ENCODE assay signal across 8 cellular contexts in the genomic region with DNA sequence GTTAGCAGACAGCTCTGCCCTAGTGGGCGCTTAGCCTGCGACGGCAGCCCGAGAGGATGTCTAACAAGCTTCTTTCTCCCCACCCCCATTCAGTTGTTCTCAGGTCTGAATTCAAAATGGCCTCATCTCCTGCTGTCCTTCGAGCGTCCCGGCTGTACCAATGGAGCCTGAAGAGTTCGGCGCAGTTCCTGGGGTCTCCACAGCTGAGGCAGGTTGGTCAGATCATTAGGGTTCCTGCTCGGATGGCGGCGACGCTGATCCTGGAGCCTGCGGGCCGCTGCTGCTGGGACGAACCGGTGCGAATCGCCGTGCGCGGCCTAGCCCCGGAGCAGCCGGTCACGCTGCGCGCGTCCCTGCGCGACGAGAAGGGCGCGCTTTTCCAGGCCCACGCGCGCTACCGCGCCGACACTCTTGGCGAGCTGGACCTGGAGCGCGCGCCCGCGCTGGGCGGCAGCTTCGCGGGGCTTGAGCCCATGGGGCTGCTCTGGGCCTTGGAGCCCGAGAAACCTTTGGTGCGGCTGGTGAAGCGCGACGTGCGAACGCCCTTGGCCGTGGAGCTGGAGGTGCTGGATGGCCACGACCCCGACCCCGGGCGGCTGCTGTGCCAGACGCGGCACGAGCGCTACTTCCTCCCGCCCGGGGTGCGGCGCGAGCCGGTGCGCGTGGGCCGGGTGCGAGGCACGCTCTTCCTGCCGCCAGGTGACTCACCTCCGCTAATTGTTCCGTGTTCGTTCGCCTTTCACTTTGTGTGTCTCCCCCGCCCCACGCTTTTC. TPM values are rescaled to one million over a fixed set of nuclear protein-coding genes. Genes with fewer than 3 reads are reported as not detected.
DNase-seq lines count a peak whose midpoint lies in the region; ATAC-seq and TF ChIP-seq lines count a peak whose summit lies in the region.
"Not testable (repeated sequence)": the region's sequence is repeated elsewhere in the genome, so short reads cannot be mapped to it uniquely, and the experiment has no call there.

A gene with protein sequence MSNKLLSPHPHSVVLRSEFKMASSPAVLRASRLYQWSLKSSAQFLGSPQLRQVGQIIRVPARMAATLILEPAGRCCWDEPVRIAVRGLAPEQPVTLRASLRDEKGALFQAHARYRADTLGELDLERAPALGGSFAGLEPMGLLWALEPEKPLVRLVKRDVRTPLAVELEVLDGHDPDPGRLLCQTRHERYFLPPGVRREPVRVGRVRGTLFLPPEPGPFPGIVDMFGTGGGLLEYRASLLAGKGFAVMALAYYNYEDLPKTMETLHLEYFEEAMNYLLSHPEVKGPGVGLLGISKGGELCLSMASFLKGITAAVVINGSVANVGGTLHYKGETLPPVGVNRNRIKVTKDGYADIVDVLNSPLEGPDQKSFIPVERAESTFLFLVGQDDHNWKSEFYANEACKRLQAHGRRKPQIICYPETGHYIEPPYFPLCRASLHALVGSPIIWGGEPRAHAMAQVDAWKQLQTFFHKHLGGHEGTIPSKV (plus strand): TSS at position 29 of the 773 bp plus-strand sequence. CDS start 28 bp downstream, at position 57.

- peak within 1 kb of the TSS; percentile 79 to 92 (median 86) for H3K27ac ChIP-seq in spleen

- in situ Hi-C loops in ACHN (cut with HindIII; ENCODE audit: low pct_ligation_motif_present, low pct_unique_long_range_greater_than_20kb, low sequenced_read_pairs), result not testable (repeated sequence)

- H3K9me3 ChIP-seq in spleen, result not testable (repeated sequence)

- not testable (repeated sequence) for H3K27me3 ChIP-seq in spleen (replicated peaks in 1 of 7)

- peaks cover 7 to 49% (median 35%) of the 10 kb centered on the region in 6 donors for H3K4me1 ChIP-seq in spleen

- intact Hi-C loops in spleen (cut with DNase I; ENCODE audit: low total_unique reads), result not testable (repeated sequence)

- DNase-seq in ACHN (peak; percentile 85), NCI-H460 (ENCODE audit: extremely low read depth, low read depth) (peak; percentile 79), cerebellar cortex (ENCODE audit: low spot score) (peak; percentile 92), islet precursor cell (peak; percentile 91), spleen (peak; percentile 86)
- peak; percentile 75 to 80 for DNase-seq in activated CD4-positive, alpha-beta T cell treated with anti-CD3 and anti-CD28 coated beads for 24 hours (ENCODE audit: low read depth in 2 of 2)

- WGBS in spleen, 5 donors, result 0 to 9% (median 1%) methylated on average over 9 to 82 of the region's 82 CpGs

- TF ChIP-seq CTCF in spleen (IDR thresholded peaks at IDR 0.05 in 8 of 11, conservative IDR thresholded peaks at IDR 0.05 in 3 of 11), result peak in 2 of 11 experiments; percentile 24 to 36

- peak within 1 kb of the TSS; percentile 49 to 80 (median 63) for H3K4me3 ChIP-seq in spleen

- TF ChIP-seq POLR2A in spleen (IDR thresholded peaks at IDR 0.05), result not testable (repeated sequence)

- H3K36me3 ChIP-seq in spleen, result peaks cover 0 to 21% (median 2%) of the 10 kb centered on the region in 6 donors

- ATAC-seq in GM18867 (IDR thresholded peaks at IDR 0.05; ENCODE audit: unreplicated experiment) (peak; percentile 58), HG03280 (IDR thresholded peaks at IDR 0.05; ENCODE audit: unreplicated experiment) (peak; percentile 61)

RNA-seq across cellular contexts. Expression of the gene that starts here (rescaled TPM):
- 50.4 and 52.5 TPM in 2 replicates for total RNA-seq in NCI-H460 (2014; rRNA removed; shearing (Covaris generic))
- polyA plus RNA-seq in NCI-H460 (2014; cell fraction: nucleus; rRNA removed), result 50.6 and 63.1 TPM in 2 replicates
- total RNA-seq in spleen, result 10 to 100 TPM in 5 of 7 donors, 1 to 10 TPM in 2; 7.3 to 27.6 (median 16.2) TPM
- polyA plus RNA-seq in spleen, result 10 to 100 TPM; 10.0 to 21.8 (median 14.0) TPM

Comparison
In these comparisons a context has a peak if more than half of its experiments do, and no peak if none do; other contexts are left out.
1. Peak in every context shown above with its lines: DNase-seq, ATAC-seq, H3K4me3 ChIP-seq and H3K27ac ChIP-seq.